10 cellular contexts compared by ENCODE assay signal in genomic region chr21:25487046-25487594, GRCh38.
A peak's percentile ranks its signal among the peaks of the same experiment; 100 is the strongest.
DNase-seq lines count a peak whose midpoint lies in the region; ATAC-seq and TF ChIP-seq lines count a peak whose summit lies in the region.
"Had no signal": no experiment of that assay in that cellular context is flagged by ENCODE, and none has a peak within 500 bp of the region (broad histone marks: within the 10 kb centered on the region; RNA-seq: fewer than 3 reads in every experiment).

No MANE protein-coding gene starts in this region.

- TF ChIP-seq POLR2A in prostate gland (IDR thresholded peaks at IDR 0.05): no peak
- TF ChIP-seq POLR2A in gastroesophageal sphincter (IDR thresholded peaks at IDR 0.05): no peak

- 81% methylated on average over 3 of the region's 3 CpGs for WGBS in prostate gland
- WGBS in gastroesophageal sphincter (ENCODE audit: low coverage in 1 of 2), 2 donors: 51 to 87% methylated on average over 3 of the region's 3 CpGs

- peaks cover 2% of the 10 kb centered on the region; the same call in 1 of the 2 replicates for H3K9me3 ChIP-seq in MG63
- no peaks in the 10 kb centered on the region for H3K9me3 ChIP-seq in prostate gland
- H3K9me3 ChIP-seq in gastroesophageal sphincter: peaks cover 0 to 2% (median 0%) of the 10 kb centered on the region in 3 donors

- H3K4me3 ChIP-seq in fibroblast of mammary gland (ENCODE audit: control insufficient read depth, low read depth, low read length): no peak overlapping the region
- no peak overlapping the region for H3K4me3 ChIP-seq in MG63
- no peak overlapping the region for H3K4me3 ChIP-seq in prostate gland
- no peak overlapping the region for H3K4me3 ChIP-seq in gastroesophageal sphincter
- H3K4me3 ChIP-seq: spleen had no signal

- TF ChIP-seq CTCF in fibroblast of mammary gland (conservative IDR thresholded peaks at IDR 0.05; ENCODE audit: control insufficient read depth, insufficient read depth, low read depth, low read length) (no peak), prostate gland (IDR thresholded peaks at IDR 0.05) (no peak), gastroesophageal sphincter (IDR thresholded peaks at IDR 0.05) (no peak)

- H3K27ac ChIP-seq in prostate gland: no peak overlapping the region
- no peak overlapping the region for H3K27ac ChIP-seq in gastroesophageal sphincter
- H3K27ac ChIP-seq: spleen had no signal

- peak; percentile 78 for ATAC-seq in GM18870 (IDR thresholded peaks at IDR 0.05; ENCODE audit: unreplicated experiment)
- ATAC-seq in GM21737 (IDR thresholded peaks at IDR 0.05; ENCODE audit: unreplicated experiment): peak; percentile 64
- ATAC-seq in HG03521 (IDR thresholded peaks at IDR 0.05; ENCODE audit: unreplicated experiment): peak; percentile 48
- no peak for ATAC-seq in gastroesophageal sphincter

- H3K36me3 ChIP-seq in MG63 (no peaks in the 10 kb centered on the region), prostate gland (no peaks in the 10 kb centered on the region), gastroesophageal sphincter (no peaks in the 10 kb centered on the region)
- H3K36me3 ChIP-seq: spleen had no signal

- no peaks in the 10 kb centered on the region for H3K27me3 ChIP-seq in MG63
- H3K27me3 ChIP-seq in prostate gland (replicated peaks; ENCODE audit: insufficient read depth): no peaks in the 10 kb centered on the region
- no peaks in the 10 kb centered on the region for H3K27me3 ChIP-seq in gastroesophageal sphincter
- H3K27me3 ChIP-seq: spleen had no signal

- peak; percentile 86 for DNase-seq in fibroblast of mammary gland (ENCODE audit: low read depth)
- DNase-seq in MG63: no peak
- DNase-seq in prostate gland (ENCODE audit: low spot score): no peak
- DNase-seq: islet precursor cell, NCI-H1092 treated with DMSO at 0.1 percent for 48 hours, spleen had no signal

- intact Hi-C loops in prostate gland (cut with DNase I): no loop called here

- H3K4me1 ChIP-seq in prostate gland (replicated peaks) (no peaks in the 10 kb centered on the region), gastroesophageal sphincter (no peaks in the 10 kb centered on the region)

- no peak for TF ChIP-seq EP300 in gastroesophageal sphincter (IDR thresholded peaks at IDR 0.05)
